24 cellular contexts compared by ENCODE assay signal in the genomic region with DNA sequence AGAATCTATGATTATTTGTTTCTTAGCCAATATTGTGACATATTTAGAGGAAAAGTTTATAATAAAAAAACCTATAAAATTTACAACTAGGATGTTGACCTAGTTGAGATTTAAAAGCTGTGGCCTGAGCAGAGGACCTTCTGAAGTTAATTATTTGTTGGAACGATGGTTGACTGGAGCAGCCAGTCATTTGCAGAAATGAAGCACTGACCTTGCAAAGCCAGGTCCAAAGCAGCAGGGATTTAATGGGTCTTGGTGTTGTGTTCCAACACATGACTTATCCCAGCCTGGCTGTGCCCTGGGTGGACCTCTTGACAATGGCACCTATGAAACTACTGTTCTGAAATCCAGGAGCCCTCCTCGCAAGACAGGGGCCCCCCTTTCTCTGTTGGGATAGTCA.
DNase-seq lines count a peak whose midpoint lies in the region; ATAC-seq and TF ChIP-seq lines count a peak whose summit lies in the region.
"Had no signal": no experiment of that assay in that cellular context is flagged by ENCODE, and none has a peak within 500 bp of the region (broad histone marks: within the 10 kb centered on the region; RNA-seq: fewer than 3 reads in every experiment).

No MANE protein-coding gene starts in this region.

- H3K9me3 ChIP-seq in SJSA1 (replicated peaks) = no peaks in the 10 kb centered on the region
- H3K9me3 ChIP-seq: BLaER1, MG63 had no signal

- ATAC-seq in HG02885 (IDR thresholded peaks at IDR 0.05; ENCODE audit: poor library complexity, unreplicated experiment) = no peak
- ATAC-seq: GM23338, PC-3, Right ventricle myocardium inferior had no signal

- H3K4me3 ChIP-seq in SJSA1 = no peak overlapping the region
- H3K4me3 ChIP-seq: BLaER1, GM23338, MG63 had no signal

- H3K27ac ChIP-seq in SJSA1 = peak overlapping the region; percentile 94
- H3K27ac ChIP-seq: BLaER1 had no signal

- H3K36me3 ChIP-seq in SJSA1 = no peaks in the 10 kb centered on the region
- H3K36me3 ChIP-seq: BLaER1, MG63 had no signal

- peak; percentile 30 for DNase-seq in GM04504 (ENCODE audit: low read depth)
- DNase-seq in SJSA1 (ENCODE audit: low read depth in 1 of 2, low spot score in 2 of 2) = no peak
- DNase-seq in kidney tubule cell (ENCODE audit: low spot score) = peak; percentile 32
- peak; percentile 82 for DNase-seq in renal cortical epithelial cell (ENCODE audit: low read depth)
- DNase-seq in inferior parietal cortex (ENCODE audit: extremely low spot score) = no peak
- DNase-seq in GM13976 (ENCODE audit: low spot score) = no peak
- DNase-seq: CD4-positive, alpha-beta T cell; COR-L47; DMS53; H9; KBM-7; MG63; NCI-H1105 treated with DMSO at 0.1 percent for 48 hours; NCI-H146; NCI-H2029; NCI-H446 treated with DMSO at 0.1 percent for 48 hours; NCI-H526; NCI-H82; NK-92 treated with Interleukin-12 subunit alpha and Interleukin-12 subunit beta, amount 100 ng/mL, for 24 hours; PC-3 had no signal

- TF ChIP-seq CTCF in GM13976 (IDR thresholded peaks at IDR 0.05; ENCODE audit: borderline replicate concordance, control extremely low read depth, extremely low read depth, insufficient read depth, missing control alignments) = no peak

- H3K4me1 ChIP-seq in SJSA1 (replicated peaks) = peaks cover 38% of the 10 kb centered on the region

- in situ Hi-C loops in GM13976 (cut with MboI; ENCODE audit: low sequenced_read_pairs, unreplicated experiment) = no loop called here

- H3K27me3 ChIP-seq in SJSA1 (replicated peaks) = no peaks in the 10 kb centered on the region
- H3K27me3 ChIP-seq: BLaER1, MG63 had no signal

Comparison
In these comparisons a context has a peak if more than half of its experiments do, and no peak if none do; other contexts are left out.
1. DNase-seq: peak in GM04504 (single experiment), kidney tubule cell (single experiment) and renal cortical epithelial cell (single experiment); none in SJSA1 (0 of 2), inferior parietal cortex (single experiment) and GM13976 (single experiment).